ENCODE assay signal across 20 cellular contexts in genomic region chr10:105993609-105994008, GRCh38.
"Had no signal": no experiment of that assay in that cellular context is flagged by ENCODE, and none has a peak within 500 bp of the region (broad histone marks: within the 10 kb centered on the region; RNA-seq: fewer than 3 reads in every experiment).

No MANE protein-coding gene starts in this region.

- DNase-seq: IMR-90, Karpas-422, KG1, MM.1S, NCI-H1092 treated with DMSO at 0.1 percent for 48 hours, NCI-H1436, NCI-H187, NCI-H2029, NCI-H2081 treated with DMSO at 0.1 percent for 48 hours, NCI-H2171, NCI-H226, NCI-H446, NCI-H510A, NCI-H524 treated with DMSO at 0.1 percent for 48 hours, NCI-H69, NCI-H774, RPMI8226, SHP77, SK-N-SH, SW 1271 had no signal

- H3K9me3 ChIP-seq: SK-N-SH had no signal

- H3K9ac ChIP-seq: SK-N-SH had no signal

- H3K4me2 ChIP-seq: SK-N-SH had no signal
